Comparison of ENCODE assay signal across 7 cellular contexts in the genomic region with DNA sequence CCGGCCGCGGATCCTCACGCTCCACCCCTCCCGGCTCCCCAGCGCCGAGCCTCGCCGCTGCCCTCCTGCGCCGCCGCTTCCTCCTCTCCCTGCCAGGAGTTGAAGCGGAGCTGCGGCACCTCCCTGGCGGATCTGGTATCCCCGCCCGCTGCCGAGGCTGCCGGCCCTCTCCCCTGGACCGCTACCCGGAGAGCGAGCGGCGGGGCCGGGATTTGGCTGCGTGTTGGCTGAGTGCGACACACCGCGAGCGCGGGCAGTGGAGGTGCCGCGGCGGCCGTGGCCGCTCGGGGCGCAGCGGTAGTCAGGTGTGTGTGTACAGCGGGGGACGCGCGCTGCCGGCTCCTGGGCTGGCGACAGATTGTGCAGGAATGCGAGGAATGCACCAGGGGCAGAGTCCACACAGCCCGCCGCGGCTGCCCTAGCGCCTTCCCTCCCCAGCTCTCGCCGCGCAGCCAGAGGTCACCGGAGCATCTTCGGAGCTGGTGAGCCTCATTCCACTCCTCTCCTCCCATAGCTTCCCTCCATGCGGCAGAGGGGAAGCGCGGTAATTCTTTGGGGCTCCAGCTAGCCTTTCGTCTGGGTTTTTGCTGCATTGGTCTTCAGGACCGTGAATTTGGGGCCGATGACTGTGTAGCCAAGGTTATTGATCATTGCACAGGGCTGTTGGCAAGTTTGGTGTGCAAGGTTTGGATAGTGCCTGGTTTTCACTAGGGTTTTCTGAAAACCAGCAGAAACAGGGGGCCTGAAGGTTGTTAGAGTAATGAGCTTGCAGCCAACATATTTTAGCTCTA. TPM values are rescaled to one million over a fixed set of nuclear protein-coding genes. Genes with fewer than 3 reads are reported as not detected.
DNase-seq lines count a peak whose midpoint lies in the region; ATAC-seq, FAIRE-seq and TF ChIP-seq lines count a peak whose summit lies in the region.

No MANE protein-coding gene starts in this region.

- H3K9me3 Mint-ChIP-seq in T-helper 1 cell treated with Interleukin-12 subunit alpha and Interleukin-12 subunit beta and Interleukin-4 antibody, amounts not matched to agents 30 μg/mL and 1 μg/mL, for 36 hours = no peaks in the 10 kb centered on the region

- ATAC-seq in GM21737 (IDR thresholded peaks at IDR 0.05; ENCODE audit: unreplicated experiment) = peak; percentile 49

- peaks cover 0 to 4% of the 10 kb centered on the region in 2 donors for H3K4me1 ChIP-seq in small intestine (ENCODE audit: control insufficient read depth in 2 of 2, insufficient read depth in 1 of 2, low read depth in 1 of 2, low read length in 1 of 2)

- WGBS in small intestine, 3 donors = 0 to 1% (median 0%) methylated on average over 49 to 61 of the region's 61 CpGs

- DNase-seq in GM04504 (ENCODE audit: low read depth) (peak; percentile 24), bronchial epithelial cell (ENCODE audit: low read depth) (peak; percentile 41), iPS-NIHi7 (ENCODE audit: extremely low spot score) (peak; percentile 83), small intestine (peak; percentile 92)
- no peak for DNase-seq in Jurkat, Clone E6-1 (ENCODE audit: low read depth, low spot score)

- no peak for FAIRE-seq in bronchial epithelial cell (lab: Jason Lieb, UNC)
- FAIRE-seq in small intestine (lab: Jason Lieb, UNC) = no peak

- peak overlapping the region; percentile 81 for H3K27ac Mint-ChIP-seq in T-helper 1 cell treated with Interleukin-12 subunit alpha and Interleukin-12 subunit beta and Interleukin-4 antibody, amounts not matched to agents 30 μg/mL and 1 μg/mL, for 36 hours

- peak overlapping the region; percentile 73 for H3K4me3 ChIP-seq in Jurkat, Clone E6-1 (ENCODE audit: low read length)
- peak overlapping the region; percentile 95 for H3K4me3 ChIP-seq in bronchial epithelial cell (ENCODE audit: low read depth, low read length)
- peak overlapping the region; percentile 78 to 86 for H3K4me3 ChIP-seq in small intestine (ENCODE audit: low read depth in 1 of 2, low read length in 2 of 2)

- H3K36me3 ChIP-seq in bronchial epithelial cell (ENCODE audit: control insufficient read depth, insufficient read depth, low read length) (no peaks in the 10 kb centered on the region), small intestine (ENCODE audit: control insufficient read depth in 2 of 2, insufficient read depth in 2 of 2, low read length in 2 of 2) (no peaks in the 10 kb centered on the region)

- peak overlapping the region; percentile 94 to 95 for H3K27ac ChIP-seq in small intestine (ENCODE audit: low read depth in 1 of 2, low read length in 1 of 2)

- peaks cover 20% of the 10 kb centered on the region for H3K4me1 Mint-ChIP-seq in T-helper 1 cell treated with Interleukin-12 subunit alpha and Interleukin-12 subunit beta and Interleukin-4 antibody, amounts not matched to agents 30 μg/mL and 1 μg/mL, for 36 hours (ENCODE audit: low read depth)

- TF ChIP-seq CTCF in bronchial epithelial cell (IDR thresholded peaks at IDR 0.05; ENCODE audit: insufficient read depth, low read length, severe bottlenecking) = peak; percentile 42

- H3K9me3 ChIP-seq in small intestine (ENCODE audit: control insufficient read depth, low read depth) = no peaks in the 10 kb centered on the region

- no peaks in the 10 kb centered on the region for H3K27me3 ChIP-seq in bronchial epithelial cell (ENCODE audit: control insufficient read depth, insufficient read depth, low read length)
- no peaks in the 10 kb centered on the region for H3K27me3 ChIP-seq in small intestine (ENCODE audit: control insufficient read depth in 2 of 2, insufficient read depth in 2 of 2, low read length in 2 of 2)

- peaks cover 8% of the 10 kb centered on the region for H3K36me3 Mint-ChIP-seq in T-helper 1 cell treated with Interleukin-12 subunit alpha and Interleukin-12 subunit beta and Interleukin-4 antibody, amounts not matched to agents 30 μg/mL and 1 μg/mL, for 36 hours (ENCODE audit: low read depth)

- peak overlapping the region; percentile 95 for H3K4me3 Mint-ChIP-seq in T-helper 1 cell treated with Interleukin-12 subunit alpha and Interleukin-12 subunit beta and Interleukin-4 antibody, amounts not matched to agents 30 μg/mL and 1 μg/mL, for 36 hours

- peaks cover 22% of the 10 kb centered on the region for H3K27me3 Mint-ChIP-seq in T-helper 1 cell treated with Interleukin-12 subunit alpha and Interleukin-12 subunit beta and Interleukin-4 antibody, amounts not matched to agents 30 μg/mL and 1 μg/mL, for 36 hours (ENCODE audit: low read depth)

RNA-seq across cellular contexts. Expression of gene PKP4, which starts 1.3 kb away (rescaled TPM):
- polyA plus RNA-seq in Jurkat, Clone E6-1 (2012; ENCODE audit: insufficient read depth, insufficient read length) = 45.1 TPM
- 41.6 and 54.3 TPM in 2 replicates for total RNA-seq in bronchial epithelial cell
- 10 to 100 TPM; 16.8 to 24.1 (median 22.4) TPM for polyA plus RNA-seq in small intestine

RNA-seq across cellular contexts. Expression of gene CCDC148, which starts 1.5 kb away (rescaled TPM):
- not detected for polyA plus RNA-seq in Jurkat, Clone E6-1 (2012; ENCODE audit: insufficient read depth, insufficient read length)
- 0.13 and 0.26 TPM in 2 replicates for total RNA-seq in bronchial epithelial cell
- polyA plus RNA-seq in small intestine = under 1 TPM in 1 of 3 donors, not detected in 2; 0.09 TPM
